In the genomic region with DNA sequence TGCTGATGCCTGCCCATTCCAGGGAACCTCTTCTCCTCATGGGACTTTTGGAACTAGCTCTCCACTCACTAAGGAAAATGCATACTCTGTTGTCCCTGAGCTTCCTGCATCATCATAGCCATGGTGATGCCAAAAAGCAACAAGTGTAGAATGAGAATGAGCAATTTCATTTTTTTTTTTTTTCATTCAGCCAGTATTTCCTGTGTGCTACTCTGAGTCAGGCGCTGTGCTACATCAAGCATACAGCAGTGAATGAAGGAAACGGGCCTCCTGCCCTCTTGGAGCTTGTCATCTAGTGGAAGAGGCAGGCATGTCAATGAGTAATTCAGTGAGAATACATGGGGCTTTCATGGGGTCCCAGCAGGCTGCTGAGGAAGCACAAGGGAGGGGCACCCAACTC, we compare ENCODE assay signal across 22 cellular contexts.
"Had no signal": no experiment of that assay in that cellular context is flagged by ENCODE, and none has a peak within 500 bp of the region (broad histone marks: within the 10 kb centered on the region; RNA-seq: fewer than 3 reads in every experiment).

No MANE protein-coding gene starts in this region.

- DNase-seq: activated CD4-positive, alpha-beta T cell treated with anti-CD3 and anti-CD28 coated beads for 1 hour; activated CD4-positive, alpha-beta T cell treated with anti-CD3 and anti-CD28 coated beads, Interleukin-2, amount 50 U/mL, for 1 hour; activated CD8-positive, alpha-beta T cell treated with anti-CD3 and anti-CD28 coated beads, Interleukin-2, amount 10 ng/mL, durations not matched to agents 7 days and 5 days; activated gamma-delta T cell treated with Interleukin-2 at 50 U/mL for 16 hours; aorta; brain microvascular endothelial cell; endodermal cell; hippocampal formation; left cardiac atrium; mesenchymal stem cell; ovary; psoas muscle; spleen; stimulated activated CD4-positive, alpha-beta T cell treated with anti-CD3 and anti-CD28 coated beads, Interleukin-4, amount 100 ng/mL, for 1 hour; stimulated activated naive CD4-positive, alpha-beta T cell treated with Interleukin-2 at 50 U/mL for 16 hours; T-cell; thyroid gland; upper lobe of right lung had no signal

- H3K27ac ChIP-seq: brain microvascular endothelial cell, coronary artery, neutrophil, ovary, psoas muscle, right atrium auricular region, spleen, thyroid gland, upper lobe of right lung had no signal

- ATAC-seq: activated CD8-positive, alpha-beta T cell treated with anti-CD3 and anti-CD28 coated beads, Interleukin-2, amount 10 ng/mL, durations not matched to agents 7 days and 5 days; activated naive CD4-positive, alpha-beta T cell treated with anti-CD3 and anti-CD28 coated beads, Interleukin-2, amount 50 U/mL, for 72 hours; left cardiac atrium; psoas muscle; T-cell; upper lobe of right lung had no signal

- H3K27me3 ChIP-seq: brain microvascular endothelial cell, neutrophil, ovary, right atrium auricular region, spleen, thyroid gland, upper lobe of right lung had no signal

- H3K9me3 ChIP-seq: neutrophil, ovary, thyroid gland, upper lobe of right lung had no signal

- H3K4me3 ChIP-seq: coronary artery, ovary, psoas muscle, right atrium auricular region, spleen, thyroid gland, upper lobe of right lung had no signal

- H3K36me3 ChIP-seq: brain microvascular endothelial cell, neutrophil, ovary, right atrium auricular region, spleen, thyroid gland, upper lobe of right lung had no signal

- H3K4me1 ChIP-seq: psoas muscle, right atrium auricular region, spleen, thyroid gland, upper lobe of right lung had no signal
